ENCODE assay signal across 16 cellular contexts in genomic region chr13:31310356-31310755, GRCh38.
DNase-seq lines count a peak whose midpoint lies in the region; ATAC-seq and TF ChIP-seq lines count a peak whose summit lies in the region.
"Had no signal": no experiment of that assay in that cellular context is flagged by ENCODE, and none has a peak within 500 bp of the region (broad histone marks: within the 10 kb centered on the region; RNA-seq: fewer than 3 reads in every experiment).

No MANE protein-coding gene starts in this region.

- POLR2A ChIA-PET in RWPE1 (lab: Yijun Ruan, JAX; ENCODE audit: low non-redundant PET) = no interaction called here

- H3K27me3 ChIP-seq in DOHH2 (ENCODE audit: control insufficient read depth, low read length) (no peaks in the 10 kb centered on the region), left ventricle myocardium inferior (ENCODE audit: low read depth) (no peaks in the 10 kb centered on the region), psoas muscle (ENCODE audit: insufficient read depth in 3 of 3, low read length in 2 of 3) (no peaks in the 10 kb centered on the region)

- CTCF ChIA-PET in RWPE1 (lab: Yijun Ruan, JAX) = interaction anchor here (0.6 kb wide), 1 partner anchor 39 kb away, joined by 4 read pairs; no protein-coding TSS in a partner anchor

- 23 to 37% (median 32%) methylated on average over 4 of the region's 4 CpGs for WGBS in psoas muscle, 3 donors

- DNase-seq in RWPE1 (ENCODE audit: low spot score) (no peak), left ventricle myocardium inferior (no peak), psoas muscle (no peak), islet precursor cell (no peak), hepatic stellate cell (ENCODE audit: low spot score) (no peak)
- DNase-seq: CD4-positive, CD25-positive, alpha-beta regulatory T cell; GM23248; HCEC 1CT; Karpas-422; MM.1S; NCI-H526; PC-3 had no signal

- H3K4me3 ChIP-seq in DOHH2 (ENCODE audit: low read length) = no peak overlapping the region
- no peak overlapping the region for H3K4me3 ChIP-seq in left ventricle myocardium inferior
- H3K4me3 ChIP-seq in psoas muscle = no peak overlapping the region
- H3K4me3 ChIP-seq: GM12878, GM23248, SK-N-MC had no signal

- no peaks in the 10 kb centered on the region for H3F3A ChIP-seq in DOHH2 (ENCODE audit: control insufficient read depth, insufficient read depth)

- TF ChIP-seq CTCF in DOHH2 (IDR thresholded peaks at IDR 0.05; ENCODE audit: low read depth, low read length, poor library complexity, severe bottlenecking) = no peak
- no peak for TF ChIP-seq CTCF in RWPE1 (conservative IDR thresholded peaks at IDR 0.05; ENCODE audit: low read depth)
- no peak for TF ChIP-seq CTCF in left ventricle myocardium inferior (IDR thresholded peaks at IDR 0.05; ENCODE audit: borderline replicate concordance)
- TF ChIP-seq CTCF in psoas muscle (IDR thresholded peaks at IDR 0.05) = no peak

- H3K36me3 ChIP-seq in DOHH2 (ENCODE audit: control insufficient read depth, low read length) = no peaks in the 10 kb centered on the region; the same call in none of the 2 replicates
- H3K36me3 ChIP-seq in left ventricle myocardium inferior = peaks cover 20% of the 10 kb centered on the region
- H3K36me3 ChIP-seq in psoas muscle (ENCODE audit: insufficient read depth in 1 of 2, low read depth in 1 of 2) = no peaks in the 10 kb centered on the region

- peak; percentile 54 to 84 (median 60) for ATAC-seq in psoas muscle
- no peak for ATAC-seq in HG03442 (IDR thresholded peaks at IDR 0.05; ENCODE audit: unreplicated experiment)
- ATAC-seq: GM12878, PC-3 had no signal

- no peaks in the 10 kb centered on the region for H3K79me2 ChIP-seq in DOHH2 (ENCODE audit: control insufficient read depth, low read length)

- H4K20me1 ChIP-seq in DOHH2 (ENCODE audit: control insufficient read depth, insufficient read depth, low read depth, low read length) = no peaks in the 10 kb centered on the region

- no peaks in the 10 kb centered on the region for H3K9me2 ChIP-seq in DOHH2 (replicated peaks; ENCODE audit: control insufficient read depth, low read length)

- H3K27ac ChIP-seq in DOHH2 (ENCODE audit: low read depth, low read length) (peak overlapping the region; percentile 46), RWPE1 (peak overlapping the region; percentile 86), left ventricle myocardium inferior (replicated peaks) (peak overlapping the region; percentile 75), psoas muscle (peak overlapping the region; percentile 83)
- H3K27ac ChIP-seq: GM23248, SK-N-MC had no signal

- no peak overlapping the region for H3K4me2 ChIP-seq in DOHH2 (ENCODE audit: low read length)

- intact Hi-C loops in left ventricle myocardium inferior (cut with micrococcal nuclease) = no loop called here
- intact Hi-C loops in psoas muscle (cut with DNase I) = no loop called here

- H3K4me1 ChIP-seq in DOHH2 (ENCODE audit: control insufficient read depth, low read length) (peaks cover 22% of the 10 kb centered on the region), left ventricle myocardium inferior (peaks cover 20% of the 10 kb centered on the region), psoas muscle (peaks cover 21% of the 10 kb centered on the region)

- peaks cover 51% of the 10 kb centered on the region for H3K9me3 ChIP-seq in DOHH2 (ENCODE audit: control insufficient read depth, insufficient read depth, low read length)
- H3K9me3 ChIP-seq in left ventricle myocardium inferior (replicated peaks) = peaks cover 30% of the 10 kb centered on the region
- no peaks in the 10 kb centered on the region for H3K9me3 ChIP-seq in psoas muscle
